ENCODE assay signal across 33 cellular contexts in the genomic region with DNA sequence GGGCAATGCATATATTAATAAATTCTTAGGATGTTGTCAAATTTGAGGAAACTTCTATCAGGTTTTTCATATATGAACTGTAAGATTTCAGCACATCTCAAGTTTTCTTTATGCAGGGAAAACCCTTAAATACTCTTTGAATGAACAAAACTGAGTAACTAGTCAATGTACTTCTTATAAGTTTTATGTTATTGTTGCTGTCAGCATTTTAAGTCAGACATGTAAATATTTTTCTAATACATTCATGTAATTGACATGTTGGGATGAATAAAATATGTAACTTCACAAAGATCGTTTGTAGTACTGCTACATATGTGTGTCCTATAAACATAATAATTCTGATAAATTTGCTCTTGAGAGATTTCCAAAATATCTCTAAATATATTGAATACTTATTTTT.
"Had no signal": no experiment of that assay in that cellular context is flagged by ENCODE, and none has a peak within 500 bp of the region (broad histone marks: within the 10 kb centered on the region; RNA-seq: fewer than 3 reads in every experiment).

No MANE protein-coding gene starts in this region.

- H3K4me3 ChIP-seq: MG63 had no signal

- H3K36me3 ChIP-seq: MG63 had no signal

- H3K9me3 ChIP-seq: MG63 had no signal

- H3K27me3 ChIP-seq: MG63 had no signal

- DNase-seq: Karpas-422, Kasumi-1, MG63, MM.1S, MV-4-11, NCI-H1048, NCI-H1092, NCI-H1092 treated with DMSO at 0.1 percent for 48 hours, NCI-H1105, NCI-H1105 treated with DMSO at 0.1 percent for 48 hours, NCI-H1417, NCI-H1417 treated with DMSO at 0.1 percent for 48 hours, NCI-H1436, NCI-H1436 treated with DMSO at 0.1 percent for 48 hours, NCI-H146, NCI-H1694, NCI-H1694 treated with DMSO at 0.1 percent for 48 hours, NCI-H187, NCI-H187 treated with DMSO at 0.1 percent for 48 hours, NCI-H1930, NCI-H2029, NCI-H2029 treated with DMSO at 0.1 percent for 48 hours, NCI-H2081, NCI-H2081 treated with DMSO at 0.1 percent for 48 hours, NCI-H2107, NCI-H2171, NCI-H2171 treated with DMSO at 0.1 percent for 48 hours, NCI-H2227 treated with DMSO at 0.1 percent for 48 hours, NCI-H345, NCI-H446, NCI-H446 treated with DMSO at 0.1 percent for 48 hours, NCI-H510A treated with DMSO at 0.1 percent for 48 hours, NCI-H524 had no signal
